ENCODE assay signal across 3 cellular contexts in genomic region chr11:68140496-68141246, GRCh38.
TF ChIP-seq lines count a peak whose summit lies in the region.

No MANE protein-coding gene starts in this region.

TF ChIP-seq in SK-N-SH, 30 proteins besides CTCF, POLR2A, EP300 and RAD21:
- peak; percentile 41; the same call in 1 of the 2 replicates for TF ChIP-seq GATA2 (CRISPR knock-in tag; IDR thresholded peaks at IDR 0.05)
- TF ChIP-seq JUND (IDR thresholded peaks at IDR 0.05): no peak
- TF ChIP-seq USF2 (IDR thresholded peaks at IDR 0.05; ENCODE audit: borderline replicate concordance, low read depth, low read length): no peak

TF ChIP-seq in SK-N-SH treated with all-trans-retinoic acid at 6 μM for 48 hours, 23 proteins besides CTCF, POLR2A, EP300 and RAD21:
- TF ChIP-seq ZNF8 (CRISPR knock-in tag; IDR thresholded peaks at IDR 0.05) (no peak), ISL1 (CRISPR knock-in tag; IDR thresholded peaks at IDR 0.05) (no peak), ZNF565 (CRISPR knock-in tag; conservative IDR thresholded peaks at IDR 0.05; ENCODE audit: low read depth) (no peak), POU6F1 (CRISPR knock-in tag; IDR thresholded peaks at IDR 0.05; ENCODE audit: borderline replicate concordance, low read depth) (no peak), BACH2 (CRISPR knock-in tag; IDR thresholded peaks at IDR 0.05; ENCODE audit: borderline replicate concordance) (no peak), PPARA (CRISPR knock-in tag; IDR thresholded peaks at IDR 0.05; ENCODE audit: borderline replicate concordance) (no peak), TOX (CRISPR knock-in tag; IDR thresholded peaks at IDR 0.05; ENCODE audit: borderline replicate concordance) (no peak), CSDC2 (CRISPR knock-in tag; IDR thresholded peaks at IDR 0.05) (no peak), ESRRG (CRISPR knock-in tag; IDR thresholded peaks at IDR 0.05) (no peak), ARNTL (CRISPR knock-in tag; IDR thresholded peaks at IDR 0.05; ENCODE audit: borderline replicate concordance, low read depth) (no peak), GLIS3 (CRISPR knock-in tag; IDR thresholded peaks at IDR 0.05) (no peak), ZC3H10 (CRISPR knock-in tag; IDR thresholded peaks at IDR 0.05) (no peak), SNAI2 (CRISPR knock-in tag; IDR thresholded peaks at IDR 0.05) (no peak)
- TF ChIP-seq, protein P1, sequence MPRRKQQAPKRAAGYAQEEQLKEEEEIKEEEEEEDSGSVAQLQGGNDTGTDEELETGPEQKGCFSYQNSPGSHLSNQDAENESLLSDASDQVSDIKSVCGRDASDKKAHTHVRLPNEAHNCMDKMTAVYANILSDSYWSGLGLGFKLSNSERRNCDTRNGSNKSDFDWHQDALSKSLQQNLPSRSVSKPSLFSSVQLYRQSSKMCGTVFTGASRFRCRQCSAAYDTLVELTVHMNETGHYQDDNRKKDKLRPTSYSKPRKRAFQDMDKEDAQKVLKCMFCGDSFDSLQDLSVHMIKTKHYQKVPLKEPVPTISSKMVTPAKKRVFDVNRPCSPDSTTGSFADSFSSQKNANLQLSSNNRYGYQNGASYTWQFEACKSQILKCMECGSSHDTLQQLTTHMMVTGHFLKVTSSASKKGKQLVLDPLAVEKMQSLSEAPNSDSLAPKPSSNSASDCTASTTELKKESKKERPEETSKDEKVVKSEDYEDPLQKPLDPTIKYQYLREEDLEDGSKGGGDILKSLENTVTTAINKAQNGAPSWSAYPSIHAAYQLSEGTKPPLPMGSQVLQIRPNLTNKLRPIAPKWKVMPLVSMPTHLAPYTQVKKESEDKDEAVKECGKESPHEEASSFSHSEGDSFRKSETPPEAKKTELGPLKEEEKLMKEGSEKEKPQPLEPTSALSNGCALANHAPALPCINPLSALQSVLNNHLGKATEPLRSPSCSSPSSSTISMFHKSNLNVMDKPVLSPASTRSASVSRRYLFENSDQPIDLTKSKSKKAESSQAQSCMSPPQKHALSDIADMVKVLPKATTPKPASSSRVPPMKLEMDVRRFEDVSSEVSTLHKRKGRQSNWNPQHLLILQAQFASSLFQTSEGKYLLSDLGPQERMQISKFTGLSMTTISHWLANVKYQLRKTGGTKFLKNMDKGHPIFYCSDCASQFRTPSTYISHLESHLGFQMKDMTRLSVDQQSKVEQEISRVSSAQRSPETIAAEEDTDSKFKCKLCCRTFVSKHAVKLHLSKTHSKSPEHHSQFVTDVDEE (CRISPR knock-in tag; IDR thresholded peaks at IDR 0.05): no peak
- TF ChIP-seq, protein P2, sequence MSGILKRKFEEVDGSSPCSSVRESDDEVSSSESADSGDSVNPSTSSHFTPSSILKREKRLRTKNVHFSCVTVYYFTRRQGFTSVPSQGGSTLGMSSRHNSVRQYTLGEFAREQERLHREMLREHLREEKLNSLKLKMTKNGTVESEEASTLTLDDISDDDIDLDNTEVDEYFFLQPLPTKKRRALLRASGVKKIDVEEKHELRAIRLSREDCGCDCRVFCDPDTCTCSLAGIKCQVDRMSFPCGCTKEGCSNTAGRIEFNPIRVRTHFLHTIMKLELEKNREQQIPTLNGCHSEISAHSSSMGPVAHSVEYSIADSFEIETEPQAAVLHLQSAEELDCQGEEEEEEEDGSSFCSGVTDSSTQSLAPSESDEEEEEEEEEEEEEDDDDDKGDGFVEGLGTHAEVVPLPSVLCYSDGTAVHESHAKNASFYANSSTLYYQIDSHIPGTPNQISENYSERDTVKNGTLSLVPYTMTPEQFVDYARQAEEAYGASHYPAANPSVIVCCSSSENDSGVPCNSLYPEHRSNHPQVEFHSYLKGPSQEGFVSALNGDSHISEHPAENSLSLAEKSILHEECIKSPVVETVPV (CRISPR knock-in tag; IDR thresholded peaks at IDR 0.05): no peak
- TF ChIP-seq, protein P3, sequence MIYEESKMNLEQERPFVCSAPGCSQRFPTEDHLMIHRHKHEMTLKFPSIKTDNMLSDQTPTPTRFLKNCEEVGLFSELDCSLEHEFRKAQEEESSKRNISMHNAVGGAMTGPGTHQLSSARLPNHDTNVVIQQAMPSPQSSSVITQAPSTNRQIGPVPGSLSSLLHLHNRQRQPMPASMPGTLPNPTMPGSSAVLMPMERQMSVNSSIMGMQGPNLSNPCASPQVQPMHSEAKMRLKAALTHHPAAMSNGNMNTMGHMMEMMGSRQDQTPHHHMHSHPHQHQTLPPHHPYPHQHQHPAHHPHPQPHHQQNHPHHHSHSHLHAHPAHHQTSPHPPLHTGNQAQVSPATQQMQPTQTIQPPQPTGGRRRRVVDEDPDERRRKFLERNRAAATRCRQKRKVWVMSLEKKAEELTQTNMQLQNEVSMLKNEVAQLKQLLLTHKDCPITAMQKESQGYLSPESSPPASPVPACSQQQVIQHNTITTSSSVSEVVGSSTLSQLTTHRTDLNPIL (CRISPR knock-in tag; IDR thresholded peaks at IDR 0.05; ENCODE audit: low read depth): no peak

TF ChIP-seq in K562, 482 proteins besides CTCF, POLR2A, EP300 and RAD21:
- TF ChIP-seq RBM25 (IDR thresholded peaks at IDR 0.05; ENCODE audit: low read depth, low read length, severe bottlenecking): no peak
- peak; percentile 78 for TF ChIP-seq NFIC (IDR thresholded peaks at IDR 0.05)
- no peak for TF ChIP-seq BCLAF1 (IDR thresholded peaks at IDR 0.05; ENCODE audit: borderline replicate concordance in 1 of 2, control insufficient read depth in 1 of 2, low read depth in 2 of 2, low read length in 1 of 2)
- TF ChIP-seq CBX5 (IDR thresholded peaks at IDR 0.05; ENCODE audit: borderline replicate concordance, low read depth): no peak
